In genomic region chr5:148844433-148845279, GRCh38 we compare ENCODE assay signal across 14 cellular contexts. TPM values are rescaled to one million over a fixed set of nuclear protein-coding genes. Genes with fewer than 3 reads are reported as not detected.
DNase-seq lines count a peak whose midpoint lies in the region; ATAC-seq and TF ChIP-seq lines count a peak whose summit lies in the region.
"Had no signal": no experiment of that assay in that cellular context is flagged by ENCODE, and none has a peak within 500 bp of the region (broad histone marks: within the 10 kb centered on the region; RNA-seq: fewer than 3 reads in every experiment).

No MANE protein-coding gene starts in this region.

- H3K27ac ChIP-seq in brain microvascular endothelial cell (no peak overlapping the region), osteoblast (ENCODE audit: low read depth, low read length) (no peak overlapping the region)

- DNase-seq in activated T-cell treated with anti-CD3 and anti-CD28 coated beads, Interleukin-2, amount 50 U/mL, for 24 hours, result no peak
- DNase-seq in activated T-cell treated with anti-CD3 and anti-CD28 coated beads, Interleukin-2, amount 50 U/mL, for 1 hour, result no peak
- DNase-seq in NCI-H226 (peak; percentile 9), brain microvascular endothelial cell (no peak), osteoblast (ENCODE audit: insufficient read length, low spot score, missing footprints) (no peak), SKM-1 treated with dmso at 0.1 percent for 144 hours (lab: John Stamatoyannopoulos, UW; ENCODE audit: unreplicated experiment) (no peak), SIG-M5 treated with dmso at 0.1 percent for 504 hours (lab: John Stamatoyannopoulos, UW; ENCODE audit: unreplicated experiment) (no peak)
- DNase-seq: left cardiac atrium, NCI-H2171 had no signal

- H4K20me1 ChIP-seq in osteoblast (ENCODE audit: insufficient read depth, low read length), result no peaks in the 10 kb centered on the region

- H3K36me3 ChIP-seq in brain microvascular endothelial cell (replicated peaks) (no peaks in the 10 kb centered on the region), osteoblast (ENCODE audit: insufficient read depth, low read length) (no peaks in the 10 kb centered on the region)

- H3K27me3 Mint-ChIP-seq in activated T-cell treated with anti-CD3 and anti-CD28 coated beads, Interleukin-2, amount 50 U/mL, for 24 hours, result no peaks in the 10 kb centered on the region

- H3K4me3 ChIP-seq in brain microvascular endothelial cell (ENCODE audit: low read depth, low read length), result no peak overlapping the region
- H3K4me3 ChIP-seq in osteoblast (ENCODE audit: insufficient read depth, low read length), result no peak overlapping the region
- H3K4me3 ChIP-seq: skin epidermis had no signal

- TF ChIP-seq CTCF in brain microvascular endothelial cell (IDR thresholded peaks at IDR 0.05; ENCODE audit: low read depth, low read length, missing control alignments) (peak; percentile 42), osteoblast (IDR thresholded peaks at IDR 0.05; ENCODE audit: extremely low read depth, low read depth, low read length) (peak; percentile 10)

- peaks cover 49% of the 10 kb centered on the region for H3K4me1 Mint-ChIP-seq in activated T-cell treated with anti-CD3 and anti-CD28 coated beads, Interleukin-2, amount 50 U/mL, for 24 hours (ENCODE audit: low read depth)
- H3K4me1 Mint-ChIP-seq: nephron had no signal

- H3K4me3 Mint-ChIP-seq in activated T-cell treated with anti-CD3 and anti-CD28 coated beads, Interleukin-2, amount 50 U/mL, for 24 hours, result no peak overlapping the region
- H3K4me3 Mint-ChIP-seq: nephron, type B pancreatic cell had no signal

- no peaks in the 10 kb centered on the region for H3K36me3 Mint-ChIP-seq in activated T-cell treated with anti-CD3 and anti-CD28 coated beads, Interleukin-2, amount 50 U/mL, for 24 hours (ENCODE audit: low read depth)
- H3K36me3 Mint-ChIP-seq: type B pancreatic cell had no signal

- H3K4me1 ChIP-seq in osteoblast (ENCODE audit: insufficient read depth, low read length), result peaks cover 8% of the 10 kb centered on the region

- no peaks in the 10 kb centered on the region for H3K9me3 ChIP-seq in osteoblast (ENCODE audit: low read depth, low read length)

- no peak overlapping the region for H2AFZ ChIP-seq in osteoblast (ENCODE audit: low read length)

- H3K9me3 Mint-ChIP-seq in activated T-cell treated with anti-CD3 and anti-CD28 coated beads, Interleukin-2, amount 50 U/mL, for 24 hours, result no peaks in the 10 kb centered on the region
- H3K9me3 Mint-ChIP-seq: nephron, type B pancreatic cell had no signal

- ATAC-seq in GM21723 (IDR thresholded peaks at IDR 0.05; ENCODE audit: unreplicated experiment), result no peak

- no peak overlapping the region for H3K4me2 ChIP-seq in osteoblast (ENCODE audit: insufficient read depth, low read length)

- no peaks in the 10 kb centered on the region for H3K79me2 ChIP-seq in osteoblast (ENCODE audit: insufficient read depth, low read length)

- peak overlapping the region; percentile 2 for H3K27ac Mint-ChIP-seq in activated T-cell treated with anti-CD3 and anti-CD28 coated beads, Interleukin-2, amount 50 U/mL, for 24 hours
- H3K27ac Mint-ChIP-seq: nephron, type B pancreatic cell had no signal

- no peaks in the 10 kb centered on the region for H3K27me3 ChIP-seq in brain microvascular endothelial cell (replicated peaks)
- no peaks in the 10 kb centered on the region for H3K27me3 ChIP-seq in osteoblast (ENCODE audit: insufficient read depth, low read length)

- in situ Hi-C loops in brain microvascular endothelial cell (cut with HindIII; ENCODE audit: low pct_ligation_motif_present, low sequenced_read_pairs), result no loop called here

RNA-seq across cellular contexts. Expression of gene ADRB2, which starts 18.2 kb away (rescaled TPM):
- total RNA-seq in osteoblast, result under 0.01 and 0.29 TPM in 2 replicates
- total RNA-seq: A673 had no signal
